In genomic region chr11:115660072-115660805, GRCh38 we compare ENCODE assay signal across 2 cellular contexts.
TF ChIP-seq lines count a peak whose summit lies in the region.

No MANE protein-coding gene starts in this region.

TF ChIP-seq in liver, 16 proteins besides CTCF, POLR2A, EP300 and RAD21 (continued from another document):
- TF ChIP-seq, protein P1, sequence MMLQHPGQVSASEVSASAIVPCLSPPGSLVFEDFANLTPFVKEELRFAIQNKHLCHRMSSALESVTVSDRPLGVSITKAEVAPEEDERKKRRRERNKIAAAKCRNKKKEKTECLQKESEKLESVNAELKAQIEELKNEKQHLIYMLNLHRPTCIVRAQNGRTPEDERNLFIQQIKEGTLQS (IDR thresholded peaks at IDR 0.05), result no peak
- TF ChIP-seq NR2F2 (IDR thresholded peaks at IDR 0.05), result no peak
- TF ChIP-seq GABPA (IDR thresholded peaks at IDR 0.05 in 1 of 2, conservative IDR thresholded peaks at IDR 0.05 in 1 of 2), result no peak

TF ChIP-seq in HepG2, 621 proteins besides CTCF, POLR2A, EP300 and RAD21 (continued from another document):
- TF ChIP-seq CBX2 (IDR thresholded peaks at IDR 0.05; ENCODE audit: low read depth, low read length) (no peak), CBX2 (CRISPR knock-in tag; IDR thresholded peaks at IDR 0.05; ENCODE audit: low read depth) (no peak), ZNF710 (CRISPR knock-in tag; IDR thresholded peaks at IDR 0.05; ENCODE audit: borderline replicate concordance) (no peak), ZNF24 (IDR thresholded peaks at IDR 0.05) (no peak), SMARCE1 (IDR thresholded peaks at IDR 0.05; ENCODE audit: borderline replicate concordance) (no peak)
- TF ChIP-seq, protein P2, sequence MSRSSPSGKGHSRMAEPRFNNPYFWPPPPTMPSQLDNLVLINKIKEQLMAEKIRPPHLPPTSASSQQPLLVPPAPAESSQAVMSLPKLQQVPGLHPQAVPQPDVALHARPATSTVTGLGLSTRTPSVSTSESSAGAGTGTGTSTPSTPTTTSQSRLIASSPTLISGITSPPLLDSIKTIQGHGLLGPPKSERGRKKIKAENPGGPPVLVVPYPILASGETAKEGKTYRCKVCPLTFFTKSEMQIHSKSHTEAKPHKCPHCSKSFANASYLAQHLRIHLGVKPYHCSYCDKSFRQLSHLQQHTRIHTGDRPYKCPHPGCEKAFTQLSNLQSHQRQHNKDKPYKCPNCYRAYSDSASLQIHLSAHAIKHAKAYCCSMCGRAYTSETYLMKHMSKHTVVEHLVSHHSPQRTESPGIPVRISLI (CRISPR knock-in tag; IDR thresholded peaks at IDR 0.05; ENCODE audit: borderline replicate concordance), result no peak
- TF ChIP-seq, protein P3, sequence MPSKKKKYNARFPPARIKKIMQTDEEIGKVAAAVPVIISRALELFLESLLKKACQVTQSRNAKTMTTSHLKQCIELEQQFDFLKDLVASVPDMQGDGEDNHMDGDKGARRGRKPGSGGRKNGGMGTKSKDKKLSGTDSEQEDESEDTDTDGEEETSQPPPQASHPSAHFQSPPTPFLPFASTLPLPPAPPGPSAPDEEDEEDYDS (CRISPR knock-in tag; IDR thresholded peaks at IDR 0.05), result no peak
